ENCODE assay signal across 8 cellular contexts in genomic region chr7:74401137-74401859, GRCh38. TPM values are rescaled to one million over a fixed set of nuclear protein-coding genes. Genes with fewer than 3 reads are reported as not detected.
A peak's percentile ranks its signal among the peaks of the same experiment; 100 is the strongest.
DNase-seq lines count a peak whose midpoint lies in the region; ATAC-seq, FAIRE-seq and TF ChIP-seq lines count a peak whose summit lies in the region.

No MANE protein-coding gene starts in this region.

- H3K4me3 Mint-ChIP-seq in activated CD8-positive, alpha-beta T cell treated with anti-CD3 and anti-CD28 coated beads, Interleukin-2, amount 10 ng/mL, durations not matched to agents 7 days and 5 days = no peak overlapping the region
- H3K4me3 Mint-ChIP-seq in effector memory CD8-positive, alpha-beta T cell = no peak overlapping the region

- CTCF ChIA-PET in activated CD8-positive, alpha-beta T cell treated with anti-CD3 and anti-CD28 coated beads, Interleukin-2, amount 10 ng/mL, durations not matched to agents 7 days and 5 days (lab: Charles Lee) = interaction anchor here (0.6 to 4.8 kb wide), 50 partner anchors 9 to 422 kb away, joined by 3 to 125 read pairs (median 4); partner anchors contain the start of genes CLIP2, LAT2 and LIMK1

- no peak overlapping the region for H3K27ac Mint-ChIP-seq in activated CD8-positive, alpha-beta T cell treated with anti-CD3 and anti-CD28 coated beads, Interleukin-2, amount 10 ng/mL, durations not matched to agents 7 days and 5 days
- no peak overlapping the region for H3K27ac Mint-ChIP-seq in effector memory CD8-positive, alpha-beta T cell

- peak; percentile 59 for ATAC-seq in activated CD8-positive, alpha-beta T cell treated with anti-CD3 and anti-CD28 coated beads, Interleukin-2, amount 10 ng/mL, durations not matched to agents 7 days and 5 days
- peak; percentile 72 for ATAC-seq in effector memory CD8-positive, alpha-beta T cell (replicated peaks)
- ATAC-seq in mucosa of descending colon (peak; percentile 79), GM21619 (IDR thresholded peaks at IDR 0.05; ENCODE audit: unreplicated experiment) (no peak)

- no peaks in the 10 kb centered on the region for H3K4me1 Mint-ChIP-seq in activated CD8-positive, alpha-beta T cell treated with anti-CD3 and anti-CD28 coated beads, Interleukin-2, amount 10 ng/mL, durations not matched to agents 7 days and 5 days (ENCODE audit: low read depth)
- peaks cover 0 to 3% of the 10 kb centered on the region in 2 donors for H3K4me1 Mint-ChIP-seq in effector memory CD8-positive, alpha-beta T cell (ENCODE audit: low read depth in 2 of 2)

- no peaks in the 10 kb centered on the region for H3K4me1 ChIP-seq in mucosa of descending colon (ENCODE audit: low read depth)

- POLR2A ChIA-PET in activated CD8-positive, alpha-beta T cell treated with anti-CD3 and anti-CD28 coated beads, Interleukin-2, amount 10 ng/mL, durations not matched to agents 7 days and 5 days (lab: Charles Lee) = interaction anchor here (0.8 kb wide), 1 partner anchor 104 kb away, joined by 3 read pairs; no protein-coding TSS in a partner anchor

- no peaks in the 10 kb centered on the region for H3K36me3 Mint-ChIP-seq in activated CD8-positive, alpha-beta T cell treated with anti-CD3 and anti-CD28 coated beads, Interleukin-2, amount 10 ng/mL, durations not matched to agents 7 days and 5 days (ENCODE audit: low read depth)
- H3K36me3 Mint-ChIP-seq in effector memory CD8-positive, alpha-beta T cell (ENCODE audit: insufficient read depth) = peaks cover 6% of the 10 kb centered on the region

- intact Hi-C loops in mucosa of descending colon (cut with DNase I, micrococcal nuclease) = loop anchor here (5.0 to 10.0 kb wide), 2 partner anchors 194 to 316 kb away; partner anchors contain the start of gene LIMK1 (in 1 of the 2)

- peaks cover 6% of the 10 kb centered on the region for H3K36me3 ChIP-seq in mucosa of descending colon (ENCODE audit: low read depth)

- peak; percentile 84 for FAIRE-seq in GM19239 (lab: Jason Lieb, UNC)

- H3K4me3 ChIP-seq in mucosa of descending colon = no peak overlapping the region

- H3K27me3 Mint-ChIP-seq in activated CD8-positive, alpha-beta T cell treated with anti-CD3 and anti-CD28 coated beads, Interleukin-2, amount 10 ng/mL, durations not matched to agents 7 days and 5 days (ENCODE audit: low read depth) = no peaks in the 10 kb centered on the region
- H3K27me3 Mint-ChIP-seq in effector memory CD8-positive, alpha-beta T cell = no peaks in the 10 kb centered on the region

- H3K9me3 Mint-ChIP-seq in activated CD8-positive, alpha-beta T cell treated with anti-CD3 and anti-CD28 coated beads, Interleukin-2, amount 10 ng/mL, durations not matched to agents 7 days and 5 days (ENCODE audit: insufficient read depth) = no peaks in the 10 kb centered on the region
- no peaks in the 10 kb centered on the region for H3K9me3 Mint-ChIP-seq in effector memory CD8-positive, alpha-beta T cell

- TF ChIP-seq CTCF in AG09319 (IDR thresholded peaks at IDR 0.05; ENCODE audit: low read depth, low read length) (peak; percentile 95), mucosa of descending colon (IDR thresholded peaks at IDR 0.05) (peak; percentile 94)

- no peaks in the 10 kb centered on the region for H3K9me3 ChIP-seq in mucosa of descending colon

- DNase-seq in AG09319 (ENCODE audit: extremely low read depth, low read depth) = peak; percentile 11
- DNase-seq in GM19239 (ENCODE audit: insufficient read length, low spot score) = peak; percentile 81
- DNase-seq in NCI-H69 (lab: John Stamatoyannopoulos, UW) = peak; percentile 71
- peak; percentile 78 for DNase-seq in activated CD8-positive, alpha-beta T cell treated with anti-CD3 and anti-CD28 coated beads, Interleukin-2, amount 10 ng/mL, durations not matched to agents 7 days and 5 days
- DNase-seq in effector memory CD8-positive, alpha-beta T cell = peak; percentile 67 to 78 (median 70)
- DNase-seq in mucosa of descending colon = peak in 2 of 3 donors; percentile 77 to 90
- DNase-seq in stimulated activated CD8-positive, alpha-beta memory T cell treated with anti-CD3 and anti-CD28 coated beads, Interleukin-4, amount 100 ng/mL, for 48 hours = peak; percentile 90

RNA-seq across cellular contexts. Expression of gene GTF2IRD1, which starts 52.4 kb away (rescaled TPM):
- total RNA-seq in activated CD8-positive, alpha-beta T cell treated with anti-CD3 and anti-CD28 coated beads, Interleukin-2, amount 10 ng/mL, durations not matched to agents 7 days and 5 days = not detected
- 10 to 100 TPM; 10.5 to 30.7 (median 12.7) TPM for total RNA-seq in mucosa of descending colon

Comparison
In these comparisons a context has a peak if more than half of its experiments do, and no peak if none do; other contexts are left out.
1. DNase-seq: peak in every context shown above with its lines; median percentile 90 in stimulated activated CD8-positive, alpha-beta memory T cell treated with anti-CD3 and anti-CD28 coated beads, Interleukin-4, amount 100 ng/mL, for 48 hours; 84 in mucosa of descending colon; 81 in GM19239; 78 in activated CD8-positive, alpha-beta T cell treated with anti-CD3 and anti-CD28 coated beads, Interleukin-2, amount 10 ng/mL, durations not matched to agents 7 days and 5 days; 71 in NCI-H69; 70 in effector memory CD8-positive, alpha-beta T cell; 11 in AG09319.
2. RNA of gene GTF2IRD1, which starts 52.4 kb away (total RNA-seq): 10.5 to 30.7 TPM in mucosa of descending colon; not detected in activated CD8-positive, alpha-beta T cell treated with anti-CD3 and anti-CD28 coated beads, Interleukin-2, amount 10 ng/mL, durations not matched to agents 7 days and 5 days; every median in the first group is over 10 times any median in the second.